ENCODE assay signal across 1 cellular context in genomic region chr19:29670255-29670654, GRCh38.
TF ChIP-seq lines count a peak whose summit lies in the region.

No MANE protein-coding gene starts in this region.

TF ChIP-seq in A549, 52 proteins besides CTCF, POLR2A, EP300 and RAD21 (continued from another document):
- TF ChIP-seq BCL3 (IDR thresholded peaks at IDR 0.05): no peak
- no peak for TF ChIP-seq SMC3 (IDR thresholded peaks at IDR 0.05)
- no peak for TF ChIP-seq MAX (IDR thresholded peaks at IDR 0.05)
- TF ChIP-seq MYC (IDR thresholded peaks at IDR 0.05; ENCODE audit: borderline replicate concordance, low read length): no peak
- TF ChIP-seq USF2 (IDR thresholded peaks at IDR 0.05): no peak
- TF ChIP-seq ATOH8 (CRISPR knock-in tag; IDR thresholded peaks at IDR 0.05; ENCODE audit: low read depth): no peak
- no peak for TF ChIP-seq ESRRA (IDR thresholded peaks at IDR 0.05; ENCODE audit: borderline replicate concordance, low read length)
- no peak for TF ChIP-seq EHMT2 (IDR thresholded peaks at IDR 0.05; ENCODE audit: low read depth)
